In genomic region chr5:40514986-40515385, GRCh38 we compare ENCODE assay signal across 14 cellular contexts.
A peak's percentile ranks its signal among the peaks of the same experiment; 100 is the strongest.
DNase-seq lines count a peak whose midpoint lies in the region; ATAC-seq lines count a peak whose summit lies in the region.
"Had no signal": no experiment of that assay in that cellular context is flagged by ENCODE, and none has a peak within 500 bp of the region (broad histone marks: within the 10 kb centered on the region; RNA-seq: fewer than 3 reads in every experiment).

No MANE protein-coding gene starts in this region.

- intact Hi-C loops in left cardiac atrium (cut with DNase I) = no loop called here

- no peak for DNase-seq in stimulated activated naive CD8-positive, alpha-beta T cell treated with anti-CD3 and anti-CD28 coated beads, Interleukin-15, Interleukin-2, amounts not matched to agents 100 U/mL and 50 U/mL, for 24 hours
- DNase-seq in Kasumi-1 (lab: John Stamatoyannopoulos, UW) (peak; percentile 78 to 88), left cardiac atrium (no peak), NCI-H1930 (lab: John Stamatoyannopoulos, UW) (no peak), NCI-H526 treated with DMSO at 0.1 percent for 48 hours (lab: John Stamatoyannopoulos, UW) (no peak)
- DNase-seq in activated naive CD8-positive, alpha-beta T cell treated with anti-CD3 and anti-CD28 coated beads for 36 hours = no peak
- DNase-seq: activated T-cell treated with anti-CD3 and anti-CD28 coated beads for 4 hours, endodermal cell, kidney, lower lobe of right lung, mucosa of descending colon, NCI-H187, NCI-H774 had no signal

- peaks cover 9% of the 10 kb centered on the region for H3K9me3 Mint-ChIP-seq in stimulated activated naive CD8-positive, alpha-beta T cell treated with anti-CD3 and anti-CD28 coated beads, Interleukin-15, Interleukin-2, amounts not matched to agents 100 ng/mL and 50 ng/mL, for 24 hours
- peaks cover 2% of the 10 kb centered on the region for H3K9me3 Mint-ChIP-seq in activated naive CD8-positive, alpha-beta T cell treated with anti-CD3 and anti-CD28 coated beads for 36 hours
- H3K9me3 Mint-ChIP-seq: endodermal cell had no signal

- no peaks in the 10 kb centered on the region for H3K27me3 Mint-ChIP-seq in stimulated activated naive CD8-positive, alpha-beta T cell treated with anti-CD3 and anti-CD28 coated beads, Interleukin-15, Interleukin-2, amounts not matched to agents 100 ng/mL and 50 ng/mL, for 24 hours
- no peaks in the 10 kb centered on the region for H3K27me3 Mint-ChIP-seq in activated naive CD8-positive, alpha-beta T cell treated with anti-CD3 and anti-CD28 coated beads for 36 hours

- H3K4me1 Mint-ChIP-seq in stimulated activated naive CD8-positive, alpha-beta T cell treated with anti-CD3 and anti-CD28 coated beads, Interleukin-15, Interleukin-2, amounts not matched to agents 100 ng/mL and 50 ng/mL, for 24 hours (ENCODE audit: low read depth) = peaks cover 33% of the 10 kb centered on the region
- H3K4me1 Mint-ChIP-seq in activated naive CD8-positive, alpha-beta T cell treated with anti-CD3 and anti-CD28 coated beads for 36 hours = peaks cover 26% of the 10 kb centered on the region
- H3K4me1 Mint-ChIP-seq: endodermal cell had no signal

- no peak overlapping the region for H3K4me3 Mint-ChIP-seq in stimulated activated naive CD8-positive, alpha-beta T cell treated with anti-CD3 and anti-CD28 coated beads, Interleukin-15, Interleukin-2, amounts not matched to agents 100 ng/mL and 50 ng/mL, for 24 hours
- H3K4me3 Mint-ChIP-seq in activated naive CD8-positive, alpha-beta T cell treated with anti-CD3 and anti-CD28 coated beads for 36 hours = no peak overlapping the region
- H3K4me3 Mint-ChIP-seq: endodermal cell had no signal

- no peak for ATAC-seq in stimulated activated naive CD8-positive, alpha-beta T cell treated with anti-CD3 and anti-CD28 coated beads, Interleukin-15, Interleukin-2, amounts not matched to agents 100 U/mL and 50 U/mL, for 24 hours
- no peak for ATAC-seq in left cardiac atrium
- ATAC-seq: lower lobe of right lung, mucosa of descending colon had no signal

- H3K27ac Mint-ChIP-seq in stimulated activated naive CD8-positive, alpha-beta T cell treated with anti-CD3 and anti-CD28 coated beads, Interleukin-15, Interleukin-2, amounts not matched to agents 100 ng/mL and 50 ng/mL, for 24 hours = peak overlapping the region; percentile 10
- peak overlapping the region; percentile 0 for H3K27ac Mint-ChIP-seq in activated naive CD8-positive, alpha-beta T cell treated with anti-CD3 and anti-CD28 coated beads for 36 hours
- H3K27ac Mint-ChIP-seq: endodermal cell had no signal

- H3K36me3 Mint-ChIP-seq in stimulated activated naive CD8-positive, alpha-beta T cell treated with anti-CD3 and anti-CD28 coated beads, Interleukin-15, Interleukin-2, amounts not matched to agents 100 ng/mL and 50 ng/mL, for 24 hours (ENCODE audit: low read depth) = peaks cover 4% of the 10 kb centered on the region
- peaks cover 7% of the 10 kb centered on the region for H3K36me3 Mint-ChIP-seq in activated naive CD8-positive, alpha-beta T cell treated with anti-CD3 and anti-CD28 coated beads for 36 hours

Comparison
In these comparisons a context has a peak if more than half of its experiments do, and no peak if none do; other contexts are left out.
1. DNase-seq: peak in Kasumi-1 (2 of 2); none in stimulated activated naive CD8-positive, alpha-beta T cell treated with anti-CD3 and anti-CD28 coated beads, Interleukin-15, Interleukin-2, amounts not matched to agents 100 U/mL and 50 U/mL, for 24 hours (single experiment), activated naive CD8-positive, alpha-beta T cell treated with anti-CD3 and anti-CD28 coated beads for 36 hours (single experiment), left cardiac atrium (single experiment), NCI-H1930 (0 of 2) and NCI-H526 treated with DMSO at 0.1 percent for 48 hours (single experiment).